In genomic region chr4:109912706-109913621, GRCh38 we compare ENCODE assay signal across 9 cellular contexts. TPM values are rescaled to one million over a fixed set of nuclear protein-coding genes. Genes with fewer than 3 reads are reported as not detected.
DNase-seq lines count a peak whose midpoint lies in the region; ATAC-seq lines count a peak whose summit lies in the region.
"Had no signal": no experiment of that assay in that cellular context is flagged by ENCODE, and none has a peak within 500 bp of the region (broad histone marks: within the 10 kb centered on the region; RNA-seq: fewer than 3 reads in every experiment).

Gene EGF (plus strand): TSS chr4:109912883. CDS start chr4:109913336, 453 bp downstream.

- H3K9ac ChIP-seq in skeletal muscle satellite cell (ENCODE audit: low read depth, low read length), result no peak within 1 kb of the TSS

- intact Hi-C loops in left ventricle myocardium superior (cut with micrococcal nuclease), result no loop called here

- DNase-seq in H7 (no peak), SW480 (ENCODE audit: low spot score) (peak; percentile 6), left ventricle myocardium superior (peak; percentile 30), NCI-H345 treated with DMSO at 0.1 percent for 48 hours (lab: John Stamatoyannopoulos, UW; ENCODE audit: unreplicated experiment) (no peak), DMS114 treated with DMSO at 0.1 percent for 48 hours (lab: John Stamatoyannopoulos, UW; ENCODE audit: unreplicated experiment) (no peak)
- DNase-seq in stimulated activated CD8-positive, alpha-beta memory T cell treated with anti-CD3 and anti-CD28 coated beads, Interleukin-4, amount 100 ng/mL, for 48 hours, result no peak

- H3K4me2 ChIP-seq in skeletal muscle satellite cell (ENCODE audit: low read length), result peak within 1 kb of the TSS; percentile 69

- H3K36me3 ChIP-seq in H7 (replicated peaks; ENCODE audit: control insufficient read depth, insufficient read depth, low read length) (no peaks in the 10 kb centered on the region), skeletal muscle satellite cell (ENCODE audit: insufficient read depth, low read length) (no peaks in the 10 kb centered on the region)
- H3K36me3 ChIP-seq: thoracic aorta had no signal

- peak; percentile 93 for ATAC-seq in left ventricle myocardium superior
- ATAC-seq in GM18858 (IDR thresholded peaks at IDR 0.05; ENCODE audit: unreplicated experiment), result no peak

- H3K9me3 ChIP-seq in skeletal muscle satellite cell (replicated peaks; ENCODE audit: low read length), result no peaks in the 10 kb centered on the region
- H3K9me3 ChIP-seq: thoracic aorta had no signal

- H3K4me3 ChIP-seq in H7 (ENCODE audit: insufficient read depth, low read depth, low read length) (peak within 1 kb of the TSS; percentile 0; the same call in 1 of the 2 replicates), skeletal muscle satellite cell (ENCODE audit: low read length) (peak within 1 kb of the TSS; percentile 55)
- H3K4me3 ChIP-seq: thoracic aorta had no signal

- H3K27me3 ChIP-seq in H7 (ENCODE audit: control insufficient read depth, insufficient read depth, low read length) (no peaks in the 10 kb centered on the region), skeletal muscle satellite cell (ENCODE audit: control insufficient read depth, insufficient read depth, low read length) (peaks cover 21% of the 10 kb centered on the region)

- H3K4me1 ChIP-seq in skeletal muscle satellite cell (ENCODE audit: control insufficient read depth, insufficient read depth, low read length), result peaks cover 4% of the 10 kb centered on the region

RNA-seq across cellular contexts. Expression of gene EGF, which starts in this region (rescaled TPM):
- total RNA-seq in H7 (2014; rRNA removed; shearing (Covaris generic)), result 4.1 and 5.3 TPM in 2 replicates
- total RNA-seq in left ventricle myocardium superior, result 12.3 TPM
- total RNA-seq in skeletal muscle satellite cell (2012; rRNA removed), result under 0.01 and 0.51 TPM in 2 replicates
- total RNA-seq: thoracic aorta had no signal

Comparison
In these comparisons a context has a peak if more than half of its experiments do, and no peak if none do; other contexts are left out.
1. DNase-seq: peak in SW480 (single experiment) and left ventricle myocardium superior (single experiment); none in H7 (single experiment), stimulated activated CD8-positive, alpha-beta memory T cell treated with anti-CD3 and anti-CD28 coated beads, Interleukin-4, amount 100 ng/mL, for 48 hours (single experiment), NCI-H345 treated with DMSO at 0.1 percent for 48 hours (single experiment) and DMS114 treated with DMSO at 0.1 percent for 48 hours (single experiment).